31 cellular contexts compared by ENCODE assay signal in the genomic region with DNA sequence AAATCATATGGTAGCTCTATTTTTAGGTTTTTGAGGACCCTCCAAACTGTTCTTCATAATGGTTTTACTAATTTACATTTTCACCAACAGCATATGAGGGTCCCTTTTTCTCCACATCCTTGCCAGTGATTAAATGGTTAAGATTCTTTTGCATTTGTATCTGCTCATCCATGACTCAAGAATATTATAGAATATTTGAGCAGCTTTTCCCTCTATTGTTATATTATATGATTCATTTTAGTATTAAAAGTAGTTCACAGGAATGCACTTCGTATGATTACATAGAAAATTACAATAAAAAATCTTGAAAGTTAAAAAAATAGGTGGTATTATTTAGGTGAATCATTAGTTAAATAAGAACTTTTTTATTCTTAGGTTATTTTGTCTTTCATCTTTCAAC.
"Had no signal": no experiment of that assay in that cellular context is flagged by ENCODE, and none has a peak within 500 bp of the region (broad histone marks: within the 10 kb centered on the region; RNA-seq: fewer than 3 reads in every experiment).

No MANE protein-coding gene starts in this region.

- ATAC-seq: activated naive CD4-positive, alpha-beta T cell treated with anti-CD3 and anti-CD28 coated beads, Interleukin-2, amount 50 U/mL, for 72 hours; activated naive CD8-positive, alpha-beta T cell treated with anti-CD3 and anti-CD28 coated beads, Interleukin-2, amount 50 U/mL, for 24 hours; activated T-cell treated with anti-CD3 and anti-CD28 coated beads, Interleukin-2, amount 50 U/mL, for 4 hours; activated T-cell treated with anti-CD3 and anti-CD28 coated beads, Interleukin-2, amount 50 U/mL, for 72 hours; activated T-helper 17 cell treated with anti-CD3 and anti-CD28 coated beads, Interleukin-2, amount 50 U/mL, for 72 hours; body of pancreas had no signal

- H3K4me1 ChIP-seq: adrenal gland, ascending aorta, body of pancreas, breast epithelium had no signal

- FAIRE-seq: astrocyte, bronchial epithelial cell had no signal

- H3K27me3 ChIP-seq: adrenal gland, ascending aorta, body of pancreas, brain microvascular endothelial cell, breast epithelium, cardiac muscle cell had no signal

- H3K9me3 ChIP-seq: adrenal gland had no signal

- DNase-seq: activated effector memory CD4-positive, alpha-beta T cell treated with Interleukin-2 at 50 U/mL for 16 hours; activated gamma-delta T cell treated with Interleukin-2 at 50 U/mL for 16 hours; activated naive CD4-positive, alpha-beta T cell; activated naive CD4-positive, alpha-beta T cell treated with anti-CD3 and anti-CD28 coated beads for 36 hours; activated naive CD4-positive, alpha-beta T cell treated with anti-CD3 and anti-CD28 coated beads, Interleukin-2, amount 10 ng/mL, durations not matched to agents 7 days and 5 days; activated naive CD4-positive, alpha-beta T cell treated with anti-CD3 and anti-CD28 coated beads, Interleukin-2, amount 50 U/mL, for 16 hours; activated naive CD4-positive, alpha-beta T cell treated with Interleukin-2 at 50 U/mL for 16 hours; activated naive CD8-positive, alpha-beta T cell treated with anti-CD3 and anti-CD28 coated beads for 36 hours; activated naive CD8-positive, alpha-beta T cell treated with anti-CD3 and anti-CD28 coated beads, Interleukin-2, amount 10 ng/mL, durations not matched to agents 7 days and 5 days; activated naive CD8-positive, alpha-beta T cell treated with anti-CD3 and anti-CD28 coated beads, Interleukin-2, amount 50 U/mL, for 24 hours; activated T-cell treated with anti-CD3 and anti-CD28 coated beads, Interleukin-2, amount 50 U/mL, for 1 hour; activated T-cell treated with anti-CD3 and anti-CD28 coated beads, Interleukin-2, amount 50 U/mL, for 24 hours; activated T-cell treated with anti-CD3 and anti-CD28 coated beads, Interleukin-2, amount 50 U/mL, for 4 hours; activated T-cell treated with anti-CD3 and anti-CD28 coated beads, Interleukin-2, amount 50 U/mL, for 48 hours; activated T-cell treated with anti-CD3 and anti-CD28 coated beads, Interleukin-2, amount 50 U/mL, for 72 hours; adrenal gland; amniotic stem cell; amygdala; anterior cingulate cortex; aorta; body of pancreas; brain microvascular endothelial cell; central memory CD4-positive, alpha-beta T cell; cerebellar nuclear complex had no signal

- H3K36me3 ChIP-seq: adrenal gland, brain microvascular endothelial cell, breast epithelium, cardiac muscle cell had no signal

- H3K27ac ChIP-seq: adrenal gland, ascending aorta, body of pancreas, brain microvascular endothelial cell, breast epithelium, cardiac muscle cell had no signal

- H3K4me3 ChIP-seq: adrenal gland, ascending aorta, body of pancreas, breast epithelium, cardiac muscle cell had no signal
